ENCODE assay signal across 32 cellular contexts in genomic region chr10:1605121-1605520, GRCh38.
"Had no signal": no experiment of that assay in that cellular context is flagged by ENCODE, and none has a peak within 500 bp of the region (broad histone marks: within the 10 kb centered on the region; RNA-seq: fewer than 3 reads in every experiment).

No MANE protein-coding gene starts in this region.

- H3K27me3 ChIP-seq: adrenal gland, brain microvascular endothelial cell had no signal

- H3K9me3 Mint-ChIP-seq: activated B cell treated with CpG ODN at 0.5 μM for 24 hours; activated CD4-positive, alpha-beta memory T cell treated with anti-CD3 and anti-CD28 coated beads for 36 hours; activated CD4-positive, alpha-beta T cell treated with anti-CD3 and anti-CD28 coated beads, Interleukin-2, amount 10 ng/mL, durations not matched to agents 24 days and 14 days; activated naive CD4-positive, alpha-beta T cell treated with anti-CD3 and anti-CD28 coated beads for 36 hours; activated naive CD4-positive, alpha-beta T cell treated with anti-CD3 and anti-CD28 coated beads, Interleukin-2, amount 50 U/mL, for 72 hours; activated naive CD8-positive, alpha-beta T cell treated with anti-CD3 and anti-CD28 coated beads for 36 hours; activated T-cell treated with anti-CD3 and anti-CD28 coated beads, Interleukin-2, amount 50 U/mL, for 4 hours; activated T-helper 1 cell treated with anti-CD3 and anti-CD28 coated beads, Interleukin-12 subunit alpha, Interleukin-12 subunit beta, Interleukin-2, Interleukin-4 antibody, amounts not matched to agents 30 ng/mL and 10 ng/mL and 1 ng/mL, durations not matched to agents 14 hours and 24 hours and 36 hours; activated T-helper 17 cell treated with anti-CD3 and anti-CD28 coated beads, Interleukin-2, amount 50 U/mL, for 72 hours; T-cell had no signal

- ATAC-seq: activated CD8-positive, alpha-beta memory T cell treated with anti-CD3 and anti-CD28 coated beads, Interleukin-2, amount 10 ng/mL, durations not matched to agents 7 days and 5 days; activated CD8-positive, alpha-beta T cell treated with anti-CD3 and anti-CD28 coated beads for 36 hours; activated naive CD4-positive, alpha-beta T cell treated with anti-CD3 and anti-CD28 coated beads, Interleukin-2, amount 50 U/mL, for 72 hours; activated T-cell treated with anti-CD3 and anti-CD28 coated beads, Interleukin-2, amount 50 U/mL, for 4 hours; activated T-cell treated with anti-CD3 and anti-CD28 coated beads, Interleukin-2, amount 50 U/mL, for 72 hours; activated T-helper 17 cell treated with anti-CD3 and anti-CD28 coated beads, Interleukin-2, amount 50 U/mL, for 72 hours; body of pancreas; T-cell; T-helper 17 cell had no signal

- DNase-seq: activated B cell treated with CpG ODN at 0.5 μM for 24 hours; activated CD4-positive, alpha-beta memory T cell treated with anti-CD3 and anti-CD28 coated beads for 36 hours; activated CD4-positive, alpha-beta T cell treated with anti-CD3 and anti-CD28 coated beads for 4 hours; activated CD4-positive, alpha-beta T cell treated with anti-CD3 and anti-CD28 coated beads, Interleukin-2, amount 10 ng/mL, durations not matched to agents 24 days and 14 days; activated CD4-positive, alpha-beta T cell treated with anti-CD3 and anti-CD28 coated beads, Interleukin-2, amount 50 U/mL, for 1 hour; activated CD4-positive, alpha-beta T cell treated with anti-CD3 and anti-CD28 coated beads, Interleukin-2, amount 50 U/mL, for 4 hours; activated CD4-positive, CD25-positive, alpha-beta regulatory T cell treated with anti-CD3 and anti-CD28 coated beads, Interleukin-2, amount 50 U/mL, for 72 hours; activated CD8-positive, alpha-beta memory T cell treated with anti-CD3 and anti-CD28 coated beads, Interleukin-2, amount 10 ng/mL, durations not matched to agents 7 days and 5 days; activated CD8-positive, alpha-beta T cell treated with anti-CD3 and anti-CD28 coated beads for 36 hours; activated effector memory CD4-positive, alpha-beta T cell treated with anti-CD3 and anti-CD28 coated beads, Interleukin-2, amount 50 U/mL, for 16 hours; activated gamma-delta T cell treated with Interleukin-2 at 50 U/mL for 16 hours; activated naive CD4-positive, alpha-beta T cell; activated naive CD4-positive, alpha-beta T cell treated with anti-CD3 and anti-CD28 coated beads for 36 hours; activated naive CD4-positive, alpha-beta T cell treated with anti-CD3 and anti-CD28 coated beads, Interleukin-2, amount 50 U/mL, for 16 hours; activated naive CD8-positive, alpha-beta T cell treated with anti-CD3 and anti-CD28 coated beads for 36 hours; activated T-cell treated with anti-CD3 and anti-CD28 coated beads for 4 hours; activated T-cell treated with anti-CD3 and anti-CD28 coated beads, Interleukin-2, amount 50 U/mL, for 1 hour; activated T-cell treated with anti-CD3 and anti-CD28 coated beads, Interleukin-2, amount 50 U/mL, for 4 hours; activated T-cell treated with anti-CD3 and anti-CD28 coated beads, Interleukin-2, amount 50 U/mL, for 72 hours; adrenal gland; amniotic stem cell; aorta; body of pancreas; brain microvascular endothelial cell; central memory CD4-positive, alpha-beta T cell; T-cell; T-helper 17 cell had no signal

- H3K4me3 ChIP-seq: adrenal gland, body of pancreas, breast epithelium had no signal

- H3K4me1 ChIP-seq: adrenal gland, body of pancreas, breast epithelium had no signal

- H3K4me3 Mint-ChIP-seq: activated B cell treated with CpG ODN at 0.5 μM for 24 hours; activated CD4-positive, alpha-beta memory T cell treated with anti-CD3 and anti-CD28 coated beads for 36 hours; activated CD4-positive, alpha-beta T cell treated with anti-CD3 and anti-CD28 coated beads, Interleukin-2, amount 10 ng/mL, durations not matched to agents 24 days and 14 days; activated CD8-positive, alpha-beta memory T cell treated with anti-CD3 and anti-CD28 coated beads, Interleukin-2, amount 10 ng/mL, durations not matched to agents 7 days and 5 days; activated CD8-positive, alpha-beta T cell treated with anti-CD3 and anti-CD28 coated beads for 36 hours; activated naive CD4-positive, alpha-beta T cell treated with anti-CD3 and anti-CD28 coated beads for 36 hours; activated naive CD8-positive, alpha-beta T cell treated with anti-CD3 and anti-CD28 coated beads for 36 hours; activated T-cell treated with anti-CD3 and anti-CD28 coated beads, Interleukin-2, amount 50 U/mL, for 4 hours; activated T-cell treated with anti-CD3 and anti-CD28 coated beads, Interleukin-2, amount 50 U/mL, for 72 hours; activated T-helper 1 cell treated with anti-CD3 and anti-CD28 coated beads, Interleukin-12 subunit alpha, Interleukin-12 subunit beta, Interleukin-2, Interleukin-4 antibody, amounts not matched to agents 30 ng/mL and 10 ng/mL and 1 ng/mL, durations not matched to agents 14 hours and 24 hours and 36 hours; activated T-helper 17 cell treated with anti-CD3 and anti-CD28 coated beads, Interleukin-2, amount 50 U/mL, for 72 hours; T-cell; T-helper 17 cell had no signal

- H3K36me3 Mint-ChIP-seq: activated CD4-positive, alpha-beta memory T cell treated with anti-CD3 and anti-CD28 coated beads for 36 hours; activated CD8-positive, alpha-beta memory T cell treated with anti-CD3 and anti-CD28 coated beads, Interleukin-2, amount 10 ng/mL, durations not matched to agents 7 days and 5 days; activated naive CD4-positive, alpha-beta T cell treated with anti-CD3 and anti-CD28 coated beads, Interleukin-2, amount 50 U/mL, for 72 hours; activated naive CD8-positive, alpha-beta T cell treated with anti-CD3 and anti-CD28 coated beads for 36 hours; T-cell had no signal

- H3K9me3 ChIP-seq: adrenal gland, body of pancreas, breast epithelium had no signal

- H3K36me3 ChIP-seq: adrenal gland, brain microvascular endothelial cell, breast epithelium had no signal

- H3K4me1 Mint-ChIP-seq: activated CD4-positive, alpha-beta T cell treated with anti-CD3 and anti-CD28 coated beads, Interleukin-2, amount 10 ng/mL, durations not matched to agents 24 days and 14 days; activated CD8-positive, alpha-beta memory T cell treated with anti-CD3 and anti-CD28 coated beads, Interleukin-2, amount 10 ng/mL, durations not matched to agents 7 days and 5 days had no signal

- H3K27ac Mint-ChIP-seq: activated B cell treated with CpG ODN at 0.5 μM for 24 hours; activated CD4-positive, alpha-beta memory T cell treated with anti-CD3 and anti-CD28 coated beads for 36 hours; activated CD4-positive, alpha-beta T cell treated with anti-CD3 and anti-CD28 coated beads, Interleukin-2, amount 10 ng/mL, durations not matched to agents 24 days and 14 days; activated CD8-positive, alpha-beta memory T cell treated with anti-CD3 and anti-CD28 coated beads, Interleukin-2, amount 10 ng/mL, durations not matched to agents 7 days and 5 days; activated CD8-positive, alpha-beta T cell treated with anti-CD3 and anti-CD28 coated beads for 36 hours; activated naive CD4-positive, alpha-beta T cell treated with anti-CD3 and anti-CD28 coated beads for 36 hours; activated naive CD4-positive, alpha-beta T cell treated with anti-CD3 and anti-CD28 coated beads, Interleukin-2, amount 50 U/mL, for 72 hours; activated naive CD8-positive, alpha-beta T cell treated with anti-CD3 and anti-CD28 coated beads for 36 hours; activated T-cell treated with anti-CD3 and anti-CD28 coated beads, Interleukin-2, amount 50 U/mL, for 72 hours; activated T-helper 1 cell treated with anti-CD3 and anti-CD28 coated beads, Interleukin-12 subunit alpha, Interleukin-12 subunit beta, Interleukin-2, Interleukin-4 antibody, amounts not matched to agents 30 ng/mL and 10 ng/mL and 1 ng/mL, durations not matched to agents 14 hours and 24 hours and 36 hours; activated T-helper 17 cell treated with anti-CD3 and anti-CD28 coated beads, Interleukin-2, amount 50 U/mL, for 72 hours; T-cell; T-helper 17 cell had no signal

- H3K27ac ChIP-seq: adrenal gland, body of pancreas, brain microvascular endothelial cell, breast epithelium, VCaP had no signal
